ENCODE assay signal across 1 cellular context in genomic region chr7:69358163-69358821, GRCh38.
TF ChIP-seq lines count a peak whose summit lies in the region.

No MANE protein-coding gene starts in this region.

TF ChIP-seq in HepG2, 621 proteins besides CTCF, POLR2A, EP300 and RAD21 (continued from another document):
- TF ChIP-seq NFAT5 (CRISPR knock-in tag; IDR thresholded peaks at IDR 0.05) (no peak), RFX1 (IDR thresholded peaks at IDR 0.05) (peak; percentile 49; the same call in 1 of the 2 replicates), CBX5 (CRISPR knock-in tag; IDR thresholded peaks at IDR 0.05; ENCODE audit: borderline replicate concordance) (no peak), U2AF1 (optimal IDR thresholded peaks at IDR 0.05; ENCODE audit: low read depth, low read length) (no peak), ZNF780A (CRISPR knock-in tag; IDR thresholded peaks at IDR 0.05) (no peak), ATF6 (CRISPR knock-in tag; conservative IDR thresholded peaks at IDR 0.05) (no peak)
TF ChIP-seq in HepG2: peak in this region for 1.
